ENCODE assay signal across 9 cellular contexts in genomic region chr19:35937345-35938281, GRCh38. TPM values are rescaled to one million over a fixed set of nuclear protein-coding genes. Genes with fewer than 3 reads are reported as not detected.
DNase-seq lines count a peak whose midpoint lies in the region; ATAC-seq, FAIRE-seq and TF ChIP-seq lines count a peak whose summit lies in the region.
"Had no signal": no experiment of that assay in that cellular context is flagged by ENCODE, and none has a peak within 500 bp of the region (broad histone marks: within the 10 kb centered on the region; RNA-seq: fewer than 3 reads in every experiment).

No MANE protein-coding gene starts in this region.

- H3K4ac ChIP-seq in neuronal stem cell (ENCODE audit: low read length), result no peak overlapping the region

- TF ChIP-seq POLR2A in GM12892 (IDR thresholded peaks at IDR 0.05; ENCODE audit: low read depth, low read length), result no peak

- no peak overlapping the region for H4K8ac ChIP-seq in neuronal stem cell (ENCODE audit: low read depth, low read length)

- peaks cover 8 to 59% (median 26%) of the 10 kb centered on the region in 4 donors for H3K4me1 Mint-ChIP-seq in CD4-positive, CD25-positive, alpha-beta regulatory T cell

- peak overlapping the region; percentile 87 for H3K9ac ChIP-seq in NT2/D1 (ENCODE audit: insufficient read length, low read depth)
- peak overlapping the region; percentile 73 for H3K9ac ChIP-seq in endocrine pancreas (ENCODE audit: control insufficient read depth, insufficient read depth, low read length)
- H3K9ac ChIP-seq in neuronal stem cell (ENCODE audit: low read depth, low read length, poor library complexity), result peak overlapping the region; percentile 55

- peak overlapping the region; percentile 6 for H2AK5ac ChIP-seq in neuronal stem cell (ENCODE audit: low read depth, low read length)

- H3K79me1 ChIP-seq in neuronal stem cell (ENCODE audit: low read depth, low read length), result peaks cover 17% of the 10 kb centered on the region

- H3K36me3 Mint-ChIP-seq in CD4-positive, CD25-positive, alpha-beta regulatory T cell, result peaks cover 21% of the 10 kb centered on the region

- no peak for FAIRE-seq in GM12892 (lab: Jason Lieb, UNC)

- WGBS in neuronal stem cell (ENCODE audit: extremely low coverage in 2 of 2, insufficient read length in 2 of 2, insufficient replicate concordance in 1 of 2), 2 donors, result no CpG with 5 or more reads among the region's 14 CpGs

- DNase-seq in CD4-positive, CD25-positive, alpha-beta regulatory T cell, result peak in 1 of 3 donors; percentile 14
- DNase-seq in NT2/D1 (ENCODE audit: low read depth, low spot score), result no peak
- DNase-seq in neuronal stem cell (ENCODE audit: low spot score), result no peak
- no peak for DNase-seq in GM12892 (ENCODE audit: insufficient read length)
- no peak for DNase-seq in NK-92 treated with Interleukin-12 subunit alpha and Interleukin-12 subunit beta, amount 100 ng/mL, for 24 hours (lab: John Stamatoyannopoulos, UW)

- no peak overlapping the region for H2BK12ac ChIP-seq in neuronal stem cell (ENCODE audit: low read length)

- no peaks in the 10 kb centered on the region for H3K9me3 Mint-ChIP-seq in CD4-positive, CD25-positive, alpha-beta regulatory T cell

- H3K27ac Mint-ChIP-seq in CD4-positive, CD25-positive, alpha-beta regulatory T cell, result peak overlapping the region; percentile 76 to 89 (median 81)

- peak overlapping the region; percentile 85 to 97 (median 90) for H3K4me3 Mint-ChIP-seq in CD4-positive, CD25-positive, alpha-beta regulatory T cell

- H3K27me3 ChIP-seq in CD4-positive, CD25-positive, alpha-beta regulatory T cell (ENCODE audit: control insufficient read depth, insufficient read depth, low read length), result no peaks in the 10 kb centered on the region
- H3K27me3 ChIP-seq in NT2/D1 (ENCODE audit: insufficient read depth, insufficient read length) (no peaks in the 10 kb centered on the region), endocrine pancreas (ENCODE audit: control insufficient read depth, insufficient read depth, low read length) (no peaks in the 10 kb centered on the region), neuronal stem cell (ENCODE audit: control insufficient read depth in 3 of 3, insufficient read depth in 3 of 3, low read depth in 1 of 3, low read length in 3 of 3) (no peaks in the 10 kb centered on the region)

- no peak overlapping the region for H4K91ac ChIP-seq in neuronal stem cell (ENCODE audit: low read depth, low read length, poor library complexity)

- no peaks in the 10 kb centered on the region for H3K9me3 ChIP-seq in CD4-positive, CD25-positive, alpha-beta regulatory T cell (ENCODE audit: control insufficient read depth in 2 of 2, low read length in 2 of 2)
- H3K9me3 ChIP-seq in NT2/D1 (ENCODE audit: insufficient read depth, low read length) (no peaks in the 10 kb centered on the region), endocrine pancreas (ENCODE audit: control insufficient read depth, low read length) (no peaks in the 10 kb centered on the region), neuronal stem cell (replicated peaks in 1 of 2; ENCODE audit: control insufficient read depth in 2 of 2, insufficient read depth in 1 of 2, low read depth in 1 of 2, low read length in 2 of 2) (peaks cover 0 to 1% of the 10 kb centered on the region in 2 donors)

- peaks cover 5% of the 10 kb centered on the region for H3K36me3 ChIP-seq in CD4-positive, CD25-positive, alpha-beta regulatory T cell (ENCODE audit: control insufficient read depth, insufficient read depth, low read length)
- peaks cover 10% of the 10 kb centered on the region for H3K36me3 ChIP-seq in NT2/D1 (ENCODE audit: insufficient read depth, insufficient read length, low read length)
- H3K36me3 ChIP-seq in endocrine pancreas (ENCODE audit: control insufficient read depth, insufficient read depth, low read length), result no peaks in the 10 kb centered on the region
- H3K36me3 ChIP-seq in neuronal stem cell (replicated peaks in 1 of 2; ENCODE audit: control insufficient read depth in 2 of 2, insufficient read depth in 2 of 2, low read length in 2 of 2), result peaks cover 9 to 35% of the 10 kb centered on the region in 2 donors

- H3K27ac ChIP-seq in CD4-positive, CD25-positive, alpha-beta regulatory T cell (ENCODE audit: insufficient read depth, low read length, poor library complexity, severe bottlenecking), result no peak overlapping the region
- no peak overlapping the region for H3K27ac ChIP-seq in neuronal stem cell (replicated peaks; ENCODE audit: low read length)

- no peak overlapping the region for H2BK5ac ChIP-seq in neuronal stem cell (ENCODE audit: low read length)

- H3K14ac ChIP-seq in neuronal stem cell (ENCODE audit: low read length), result no peak overlapping the region

- H3K4me3 ChIP-seq in CD4-positive, CD25-positive, alpha-beta regulatory T cell (ENCODE audit: low read depth, low read length), result peak overlapping the region; percentile 68
- peak overlapping the region; percentile 75 for H3K4me3 ChIP-seq in NT2/D1 (ENCODE audit: insufficient read length, low read depth)
- H3K4me3 ChIP-seq in endocrine pancreas (ENCODE audit: control insufficient read depth, insufficient read depth, low read length), result peak overlapping the region; percentile 59
- H3K4me3 ChIP-seq in neuronal stem cell (ENCODE audit: low read length in 2 of 2), result peak overlapping the region; percentile 61 to 86

- H2AFZ ChIP-seq in neuronal stem cell (ENCODE audit: low read length), result no peak overlapping the region

- no peak overlapping the region for H3K23ac ChIP-seq in neuronal stem cell (ENCODE audit: low read depth, low read length, poor library complexity)

- peaks cover 33% of the 10 kb centered on the region for H3K4me1 ChIP-seq in CD4-positive, CD25-positive, alpha-beta regulatory T cell (ENCODE audit: control insufficient read depth, insufficient read depth, low read length, poor library complexity, severe bottlenecking)
- H3K4me1 ChIP-seq in NT2/D1 (ENCODE audit: insufficient read depth, insufficient read length) (peaks cover 7% of the 10 kb centered on the region), endocrine pancreas (ENCODE audit: control insufficient read depth, insufficient read depth, low read length) (no peaks in the 10 kb centered on the region), neuronal stem cell (ENCODE audit: control insufficient read depth in 2 of 2, insufficient read depth in 1 of 2, low read depth in 1 of 2, low read length in 2 of 2) (peaks cover 12 to 15% of the 10 kb centered on the region in 2 donors)

- no peak overlapping the region for H2BK15ac ChIP-seq in neuronal stem cell (ENCODE audit: low read length)

- H2BK120ac ChIP-seq in neuronal stem cell (ENCODE audit: low read depth, low read length), result no peak overlapping the region

- no peak overlapping the region for H3K18ac ChIP-seq in neuronal stem cell (ENCODE audit: low read length)

- peak overlapping the region; percentile 81 for H3K4me2 ChIP-seq in neuronal stem cell (ENCODE audit: insufficient read depth, low read length, poor library complexity, severe bottlenecking)

- ATAC-seq in CD4-positive, CD25-positive, alpha-beta regulatory T cell (ENCODE audit: low read depth in 2 of 2), result no peak
- ATAC-seq in activated CD4-positive, CD25-positive, alpha-beta regulatory T cell treated with anti-CD3 and anti-CD28 coated beads, Interleukin-2, amount 50 U/mL, for 24 hours, result no peak
- no peak for ATAC-seq in GM21367 (IDR thresholded peaks at IDR 0.05; ENCODE audit: unreplicated experiment)

- peaks cover 7% of the 10 kb centered on the region for H3K27me3 Mint-ChIP-seq in CD4-positive, CD25-positive, alpha-beta regulatory T cell

RNA-seq across cellular contexts. Expression of gene LRFN3, which starts 1.4 kb away (rescaled TPM):
- 7.7 TPM for total RNA-seq in CD4-positive, CD25-positive, alpha-beta regulatory T cell
- polyA plus RNA-seq in CD4-positive, CD25-positive, alpha-beta regulatory T cell, result 1 to 10 TPM in 1 of 4 donors, under 1 TPM in 3; 0.63 to 1.4 (median 0.84) TPM
- 21.3 TPM for polyA plus RNA-seq in neuronal stem cell (2013, experiment 1 of 2)
- 19.6 TPM for polyA plus RNA-seq in neuronal stem cell (2013, experiment 2 of 2)
- 1.8 TPM for polyA plus RNA-seq in GM12892 (2012; ENCODE audit: missing spikeins)

RNA-seq across cellular contexts. Expression of gene TYROBP, which starts 29.5 kb away (rescaled TPM):
- not detected for total RNA-seq in CD4-positive, CD25-positive, alpha-beta regulatory T cell
- polyA plus RNA-seq in CD4-positive, CD25-positive, alpha-beta regulatory T cell, result 1 to 10 TPM in 3 of 4 donors, under 1 TPM in 1; 0.49 to 6.9 (median 2.1) TPM
- polyA plus RNA-seq in neuronal stem cell (2013, experiment 1 of 2), result not detected
- not detected for polyA plus RNA-seq in neuronal stem cell (2013, experiment 2 of 2)
- not detected for polyA plus RNA-seq in GM12892 (2012; ENCODE audit: missing spikeins)
- total RNA-seq: SK-MEL-5 had no signal

RNA-seq across cellular contexts. Expression of gene HCST, which starts 35.3 kb away (rescaled TPM):
- 104 TPM for total RNA-seq in CD4-positive, CD25-positive, alpha-beta regulatory T cell
- polyA plus RNA-seq in CD4-positive, CD25-positive, alpha-beta regulatory T cell, result 100 to 1,000 TPM; 640 to 863 (median 760) TPM
- 0.32 TPM for polyA plus RNA-seq in neuronal stem cell (2013, experiment 1 of 2)
- polyA plus RNA-seq in neuronal stem cell (2013, experiment 2 of 2), result 0.39 TPM
- polyA plus RNA-seq in GM12892 (2012; ENCODE audit: missing spikeins), result 16.9 TPM
- total RNA-seq: SK-MEL-5 had no signal

RNA-seq across cellular contexts. Expression of gene NFKBID, which starts 37.3 kb away (rescaled TPM):
- total RNA-seq in CD4-positive, CD25-positive, alpha-beta regulatory T cell, result 120 TPM
- polyA plus RNA-seq in CD4-positive, CD25-positive, alpha-beta regulatory T cell, result 1 to 10 TPM; 2.7 to 4.2 (median 3.6) TPM
- polyA plus RNA-seq in neuronal stem cell (2013, experiment 1 of 2), result 4.8 TPM
- polyA plus RNA-seq in neuronal stem cell (2013, experiment 2 of 2), result 4.7 TPM
- polyA plus RNA-seq in GM12892 (2012; ENCODE audit: missing spikeins), result 17.1 TPM

RNA-seq across cellular contexts. Expression of gene SDHAF1, which starts 57.4 kb away (rescaled TPM):
- 11.8 TPM for total RNA-seq in CD4-positive, CD25-positive, alpha-beta regulatory T cell
- polyA plus RNA-seq in CD4-positive, CD25-positive, alpha-beta regulatory T cell, result 10 to 100 TPM; 44.0 to 71.2 (median 67.4) TPM
- polyA plus RNA-seq in neuronal stem cell (2013, experiment 1 of 2), result 16.9 TPM
- polyA plus RNA-seq in neuronal stem cell (2013, experiment 2 of 2), result 15.6 TPM
- polyA plus RNA-seq in GM12892 (2012; ENCODE audit: missing spikeins), result 12.2 TPM
